In genomic region chr6:117591405-117591804, GRCh38 we compare ENCODE assay signal across 29 cellular contexts. TPM values are rescaled to one million over a fixed set of nuclear protein-coding genes. Genes with fewer than 3 reads are reported as not detected.
A peak's percentile ranks its signal among the peaks of the same experiment; 100 is the strongest.
DNase-seq lines count a peak whose midpoint lies in the region; ATAC-seq and TF ChIP-seq lines count a peak whose summit lies in the region.
"Had no signal": no experiment of that assay in that cellular context is flagged by ENCODE, and none has a peak within 500 bp of the region (broad histone marks: within the 10 kb centered on the region; RNA-seq: fewer than 3 reads in every experiment).

No MANE protein-coding gene starts in this region.

- TF ChIP-seq CTCF in activated CD8-positive, alpha-beta T cell treated with anti-CD3 and anti-CD28 coated beads for 36 hours (IDR thresholded peaks at IDR 0.05), result no peak
- TF ChIP-seq CTCF in fibroblast of mammary gland (conservative IDR thresholded peaks at IDR 0.05; ENCODE audit: control insufficient read depth, insufficient read depth, low read depth, low read length) (no peak), progenitor cell of endocrine pancreas (IDR thresholded peaks at IDR 0.05; ENCODE audit: unreplicated experiment) (no peak)

- H3K27me3 ChIP-seq in effector memory CD4-positive, alpha-beta T cell (replicated peaks; ENCODE audit: control insufficient read depth, insufficient read depth, low read length, poor library complexity, severe bottlenecking), result no peaks in the 10 kb centered on the region

- H3K4me3 Mint-ChIP-seq in activated CD8-positive, alpha-beta T cell treated with anti-CD3 and anti-CD28 coated beads for 36 hours, result no peak overlapping the region
- H3K4me3 Mint-ChIP-seq in activated CD8-positive, alpha-beta T cell treated with anti-CD3 and anti-CD28 coated beads, Interleukin-2, amount 10 ng/mL, durations not matched to agents 7 days and 5 days, result no peak overlapping the region
- H3K4me3 Mint-ChIP-seq in T-helper 17 cell (no peak overlapping the region), progenitor cell of endocrine pancreas (ENCODE audit: low read depth) (no peak overlapping the region)
- H3K4me3 Mint-ChIP-seq in activated T-cell treated with anti-CD3 and anti-CD28 coated beads, Interleukin-2, amount 50 U/mL, for 24 hours, result no peak overlapping the region
- H3K4me3 Mint-ChIP-seq: activated CD4-positive, alpha-beta T cell treated with anti-CD3 and anti-CD28 coated beads for 36 hours; activated naive CD8-positive, alpha-beta T cell treated with anti-CD3 and anti-CD28 coated beads, Interleukin-2, amount 10 ng/mL, durations not matched to agents 7 days and 5 days; CD4-positive, CD25-positive, alpha-beta regulatory T cell; GM23338; naive thymus-derived CD8-positive, alpha-beta T cell; stimulated activated naive CD8-positive, alpha-beta T cell treated with anti-CD3 and anti-CD28 coated beads, Interleukin-15, Interleukin-2, amounts not matched to agents 100 ng/mL and 50 ng/mL, for 24 hours; T-helper 1 cell treated with Interleukin-12 subunit alpha and Interleukin-12 subunit beta and Interleukin-4 antibody, amounts not matched to agents 30 μg/mL and 1 μg/mL, for 36 hours had no signal

- peaks cover 4% of the 10 kb centered on the region for H3K4me1 ChIP-seq in effector memory CD4-positive, alpha-beta T cell (ENCODE audit: control insufficient read depth, insufficient read depth, low read length, poor library complexity, severe bottlenecking)

- H3K9me3 ChIP-seq in T-helper 17 cell (ENCODE audit: control insufficient read depth, low read length, poor library complexity, severe bottlenecking), result no peaks in the 10 kb centered on the region
- no peaks in the 10 kb centered on the region for H3K9me3 ChIP-seq in effector memory CD4-positive, alpha-beta T cell (ENCODE audit: control insufficient read depth, low read length)
- H3K9me3 ChIP-seq: SK-N-SH, thoracic aorta had no signal

- peaks cover 40% of the 10 kb centered on the region for H3K36me3 Mint-ChIP-seq in activated CD8-positive, alpha-beta T cell treated with anti-CD3 and anti-CD28 coated beads for 36 hours (ENCODE audit: low read depth)
- peaks cover 33% of the 10 kb centered on the region for H3K36me3 Mint-ChIP-seq in activated CD8-positive, alpha-beta T cell treated with anti-CD3 and anti-CD28 coated beads, Interleukin-2, amount 10 ng/mL, durations not matched to agents 7 days and 5 days (ENCODE audit: low read depth)
- H3K36me3 Mint-ChIP-seq in T-helper 17 cell (ENCODE audit: low read depth) (no peaks in the 10 kb centered on the region), progenitor cell of endocrine pancreas (ENCODE audit: insufficient read depth) (peaks cover 23% of the 10 kb centered on the region)
- peaks cover 55% of the 10 kb centered on the region for H3K36me3 Mint-ChIP-seq in activated T-cell treated with anti-CD3 and anti-CD28 coated beads, Interleukin-2, amount 50 U/mL, for 24 hours (ENCODE audit: low read depth)

- H3K4me1 Mint-ChIP-seq in activated CD8-positive, alpha-beta T cell treated with anti-CD3 and anti-CD28 coated beads for 36 hours (ENCODE audit: low read depth), result peaks cover 19% of the 10 kb centered on the region
- no peaks in the 10 kb centered on the region for H3K4me1 Mint-ChIP-seq in activated CD8-positive, alpha-beta T cell treated with anti-CD3 and anti-CD28 coated beads, Interleukin-2, amount 10 ng/mL, durations not matched to agents 7 days and 5 days (ENCODE audit: low read depth)
- peaks cover 18% of the 10 kb centered on the region for H3K4me1 Mint-ChIP-seq in T-helper 17 cell
- H3K4me1 Mint-ChIP-seq in progenitor cell of endocrine pancreas (ENCODE audit: low read depth), result peaks cover 4% of the 10 kb centered on the region
- peaks cover 38% of the 10 kb centered on the region for H3K4me1 Mint-ChIP-seq in activated T-cell treated with anti-CD3 and anti-CD28 coated beads, Interleukin-2, amount 50 U/mL, for 24 hours (ENCODE audit: low read depth)
- H3K4me1 Mint-ChIP-seq: GM23338 had no signal

- no peak for ATAC-seq in activated CD8-positive, alpha-beta T cell treated with anti-CD3 and anti-CD28 coated beads for 36 hours
- no peak for ATAC-seq in activated CD8-positive, alpha-beta T cell treated with anti-CD3 and anti-CD28 coated beads, Interleukin-2, amount 10 ng/mL, durations not matched to agents 7 days and 5 days
- ATAC-seq in T-helper 17 cell (no peak), HG03342 (IDR thresholded peaks at IDR 0.05; ENCODE audit: unreplicated experiment) (no peak)
- ATAC-seq: activated CD4-positive, alpha-beta T cell treated with anti-CD3 and anti-CD28 coated beads for 36 hours; GM23338; left lobe of liver; naive thymus-derived CD8-positive, alpha-beta T cell had no signal

- no peak overlapping the region for H3K4me3 ChIP-seq in fibroblast of mammary gland (ENCODE audit: control insufficient read depth, low read depth, low read length)
- H3K4me3 ChIP-seq in effector memory CD4-positive, alpha-beta T cell (ENCODE audit: insufficient read depth, low read depth, low read length, poor library complexity, severe bottlenecking), result no peak overlapping the region
- H3K4me3 ChIP-seq: GM23338, thoracic aorta had no signal

- POLR2A ChIA-PET in activated CD8-positive, alpha-beta T cell treated with anti-CD3 and anti-CD28 coated beads for 36 hours (lab: Charles Lee), result no interaction called here
- POLR2A ChIA-PET in activated CD8-positive, alpha-beta T cell treated with anti-CD3 and anti-CD28 coated beads, Interleukin-2, amount 10 ng/mL, durations not matched to agents 7 days and 5 days (lab: Charles Lee), result interaction anchor here (2.3 kb wide), 1 partner anchor 11 kb away, joined by 12 read pairs; the partner anchor contains the start of gene GOPC

- no peak for DNase-seq in activated CD8-positive, alpha-beta T cell treated with anti-CD3 and anti-CD28 coated beads for 36 hours
- DNase-seq in activated CD8-positive, alpha-beta T cell treated with anti-CD3 and anti-CD28 coated beads, Interleukin-2, amount 10 ng/mL, durations not matched to agents 7 days and 5 days, result no peak
- DNase-seq in T-helper 17 cell, result no peak
- peak; percentile 11 for DNase-seq in fibroblast of mammary gland (ENCODE audit: low read depth)
- no peak for DNase-seq in progenitor cell of endocrine pancreas (ENCODE audit: low spot score, unreplicated experiment)
- no peak for DNase-seq in effector memory CD4-positive, alpha-beta T cell
- DNase-seq in activated T-cell treated with anti-CD3 and anti-CD28 coated beads, Interleukin-2, amount 50 U/mL, for 24 hours, result no peak
- DNase-seq: activated CD4-positive, alpha-beta T cell treated with anti-CD3 and anti-CD28 coated beads for 36 hours; activated gamma-delta T cell; activated naive CD8-positive, alpha-beta T cell treated with anti-CD3 and anti-CD28 coated beads, Interleukin-2, amount 10 ng/mL, durations not matched to agents 7 days and 5 days; activated T-cell treated with anti-CD3 and anti-CD28 coated beads, Interleukin-2, amount 50 U/mL, for 1 hour; CD4-positive, CD25-positive, alpha-beta regulatory T cell; effector CD8-positive, alpha-beta T cell; midbrain; naive thymus-derived CD8-positive, alpha-beta T cell; NCI-H1092; NCI-H1930; NCI-H345; NCI-H748 treated with DMSO at 0.1 percent for 48 hours; occipital lobe; RPMI8226; SK-N-SH had no signal

- H3K27ac ChIP-seq in effector memory CD4-positive, alpha-beta T cell (ENCODE audit: insufficient read depth, low read length, poor library complexity, severe bottlenecking), result no peak overlapping the region
- H3K27ac ChIP-seq: 22Rv1, thoracic aorta had no signal

- peaks cover 7% of the 10 kb centered on the region for H3K9me3 Mint-ChIP-seq in activated CD8-positive, alpha-beta T cell treated with anti-CD3 and anti-CD28 coated beads for 36 hours
- peaks cover 8% of the 10 kb centered on the region for H3K9me3 Mint-ChIP-seq in activated CD8-positive, alpha-beta T cell treated with anti-CD3 and anti-CD28 coated beads, Interleukin-2, amount 10 ng/mL, durations not matched to agents 7 days and 5 days (ENCODE audit: insufficient read depth)
- H3K9me3 Mint-ChIP-seq in progenitor cell of endocrine pancreas (ENCODE audit: low read depth), result peaks cover 7% of the 10 kb centered on the region
- no peaks in the 10 kb centered on the region for H3K9me3 Mint-ChIP-seq in activated T-cell treated with anti-CD3 and anti-CD28 coated beads, Interleukin-2, amount 50 U/mL, for 24 hours

- intact Hi-C loops in activated CD8-positive, alpha-beta T cell treated with anti-CD3 and anti-CD28 coated beads for 36 hours (cut with micrococcal nuclease), result no loop called here

- CTCF ChIA-PET in activated CD8-positive, alpha-beta T cell treated with anti-CD3 and anti-CD28 coated beads for 36 hours (lab: Charles Lee), result interaction anchor here (1.2 kb wide), 1 partner anchor 126 kb away, joined by 3 read pairs; no protein-coding TSS in a partner anchor
- CTCF ChIA-PET in activated CD8-positive, alpha-beta T cell treated with anti-CD3 and anti-CD28 coated beads, Interleukin-2, amount 10 ng/mL, durations not matched to agents 7 days and 5 days (lab: Charles Lee), result interaction anchor here (1.2 to 1.7 kb wide), 3 partner anchors 13 to 142 kb away, joined by 3 to 7 read pairs (median 4); no protein-coding TSS in a partner anchor

- no peaks in the 10 kb centered on the region for H3K27me3 Mint-ChIP-seq in activated CD8-positive, alpha-beta T cell treated with anti-CD3 and anti-CD28 coated beads for 36 hours
- no peaks in the 10 kb centered on the region for H3K27me3 Mint-ChIP-seq in activated CD8-positive, alpha-beta T cell treated with anti-CD3 and anti-CD28 coated beads, Interleukin-2, amount 10 ng/mL, durations not matched to agents 7 days and 5 days (ENCODE audit: low read depth)
- no peaks in the 10 kb centered on the region for H3K27me3 Mint-ChIP-seq in T-helper 17 cell
- no peaks in the 10 kb centered on the region for H3K27me3 Mint-ChIP-seq in progenitor cell of endocrine pancreas
- no peaks in the 10 kb centered on the region for H3K27me3 Mint-ChIP-seq in activated T-cell treated with anti-CD3 and anti-CD28 coated beads, Interleukin-2, amount 50 U/mL, for 24 hours
- H3K27me3 Mint-ChIP-seq: activated CD4-positive, alpha-beta T cell treated with anti-CD3 and anti-CD28 coated beads for 36 hours; activated naive CD8-positive, alpha-beta T cell treated with anti-CD3 and anti-CD28 coated beads, Interleukin-2, amount 10 ng/mL, durations not matched to agents 7 days and 5 days; CD4-positive, CD25-positive, alpha-beta regulatory T cell; naive thymus-derived CD8-positive, alpha-beta T cell; stimulated activated naive CD8-positive, alpha-beta T cell treated with anti-CD3 and anti-CD28 coated beads, Interleukin-15, Interleukin-2, amounts not matched to agents 100 ng/mL and 50 ng/mL, for 24 hours had no signal

- peaks cover 9% of the 10 kb centered on the region for H3K36me3 ChIP-seq in effector memory CD4-positive, alpha-beta T cell (ENCODE audit: control insufficient read depth, insufficient read depth, low read length)

- peak overlapping the region; percentile 3 for H3K27ac Mint-ChIP-seq in activated CD8-positive, alpha-beta T cell treated with anti-CD3 and anti-CD28 coated beads for 36 hours
- H3K27ac Mint-ChIP-seq in activated CD8-positive, alpha-beta T cell treated with anti-CD3 and anti-CD28 coated beads, Interleukin-2, amount 10 ng/mL, durations not matched to agents 7 days and 5 days, result no peak overlapping the region
- H3K27ac Mint-ChIP-seq in T-helper 17 cell (peak overlapping the region; percentile 59), progenitor cell of endocrine pancreas (peak overlapping the region; percentile 43)
- H3K27ac Mint-ChIP-seq in activated T-cell treated with anti-CD3 and anti-CD28 coated beads, Interleukin-2, amount 50 U/mL, for 24 hours, result no peak overlapping the region
- H3K27ac Mint-ChIP-seq: activated CD4-positive, alpha-beta T cell treated with anti-CD3 and anti-CD28 coated beads for 36 hours; activated naive CD8-positive, alpha-beta T cell treated with anti-CD3 and anti-CD28 coated beads, Interleukin-2, amount 10 ng/mL, durations not matched to agents 7 days and 5 days; CD4-positive, CD25-positive, alpha-beta regulatory T cell; GM23338; stimulated activated naive CD8-positive, alpha-beta T cell treated with anti-CD3 and anti-CD28 coated beads, Interleukin-15, Interleukin-2, amounts not matched to agents 100 ng/mL and 50 ng/mL, for 24 hours; T-helper 1 cell treated with Interleukin-12 subunit alpha and Interleukin-12 subunit beta and Interleukin-4 antibody, amounts not matched to agents 30 μg/mL and 1 μg/mL, for 36 hours had no signal

RNA-seq across cellular contexts. Expression of gene GOPC, which starts 10.9 kb away (rescaled TPM):
- total RNA-seq in activated CD8-positive, alpha-beta T cell treated with anti-CD3 and anti-CD28 coated beads for 36 hours, result 10 to 100 TPM; 14.8 to 16.1 TPM
- total RNA-seq in activated CD8-positive, alpha-beta T cell treated with anti-CD3 and anti-CD28 coated beads, Interleukin-2, amount 10 ng/mL, durations not matched to agents 7 days and 5 days, result 10 to 100 TPM; 23.3 to 23.4 TPM
- total RNA-seq in T-helper 17 cell (10 to 100 TPM; 16.8 to 17.4 TPM), progenitor cell of endocrine pancreas (45.3 and 48.8 TPM in 2 replicates)

Comparison
In these comparisons a context has a peak if more than half of its experiments do, and no peak if none do; other contexts are left out.
1. H3K27ac Mint-ChIP-seq: peak in activated CD8-positive, alpha-beta T cell treated with anti-CD3 and anti-CD28 coated beads for 36 hours (single experiment), T-helper 17 cell (single experiment) and progenitor cell of endocrine pancreas (single experiment); none in activated CD8-positive, alpha-beta T cell treated with anti-CD3 and anti-CD28 coated beads, Interleukin-2, amount 10 ng/mL, durations not matched to agents 7 days and 5 days (single experiment) and activated T-cell treated with anti-CD3 and anti-CD28 coated beads, Interleukin-2, amount 50 U/mL, for 24 hours (single experiment).